15 cellular contexts compared by ENCODE assay signal in genomic region chr13:50422181-50423148, GRCh38.
DNase-seq lines count a peak whose midpoint lies in the region; ATAC-seq and TF ChIP-seq lines count a peak whose summit lies in the region.
"Had no signal": no experiment of that assay in that cellular context is flagged by ENCODE, and none has a peak within 500 bp of the region (broad histone marks: within the 10 kb centered on the region; RNA-seq: fewer than 3 reads in every experiment).

No MANE protein-coding gene starts in this region.

- no peak overlapping the region for H3K4me3 ChIP-seq in OCI-LY1 (ENCODE audit: low read depth, low read length, poor library complexity, severe bottlenecking)
- peak overlapping the region; percentile 17 for H3K4me3 ChIP-seq in skeletal muscle satellite cell (ENCODE audit: low read length)
- no peak overlapping the region for H3K4me3 ChIP-seq in aorta (ENCODE audit: low read length in 2 of 2)
- H3K4me3 ChIP-seq: adrenal gland, MG63 had no signal

- intact Hi-C loops in aorta (cut with DNase I), result no loop called here

- no peaks in the 10 kb centered on the region for H3K27me3 ChIP-seq in OCI-LY1 (ENCODE audit: insufficient read depth, low read length)
- H3K27me3 ChIP-seq in skeletal muscle satellite cell (ENCODE audit: control insufficient read depth, insufficient read depth, low read length), result no peaks in the 10 kb centered on the region
- no peaks in the 10 kb centered on the region for H3K27me3 ChIP-seq in aorta (ENCODE audit: control insufficient read depth in 1 of 2, insufficient read depth in 2 of 2, low read length in 1 of 2)
- H3K27me3 ChIP-seq: adrenal gland, MG63 had no signal

- no peaks in the 10 kb centered on the region for H3K9me3 Mint-ChIP-seq in effector memory CD8-positive, alpha-beta T cell
- no peaks in the 10 kb centered on the region for H3K9me3 Mint-ChIP-seq in activated CD4-positive, alpha-beta memory T cell treated with anti-CD3 and anti-CD28 coated beads, Interleukin-2, amount 10 ng/mL, durations not matched to agents 7 days and 5 days
- H3K9me3 Mint-ChIP-seq: type B pancreatic cell had no signal

- DNase-seq in NCI-H2107 treated with DMSO at 0.1 percent for 48 hours (lab: John Stamatoyannopoulos, UW; ENCODE audit: unreplicated experiment), result peak; percentile 74
- no peak for DNase-seq in NCI-H2107 (lab: John Stamatoyannopoulos, UW)
- peak; percentile 18 to 36 (median 21) for DNase-seq in effector memory CD8-positive, alpha-beta T cell
- no peak for DNase-seq in aorta
- DNase-seq in activated CD4-positive, CD25-positive, alpha-beta regulatory T cell treated with anti-CD3 and anti-CD28 coated beads, Interleukin-2, amount 50 U/mL, for 72 hours, result no peak
- DNase-seq in activated CD4-positive, alpha-beta memory T cell treated with anti-CD3 and anti-CD28 coated beads, Interleukin-2, amount 10 ng/mL, durations not matched to agents 7 days and 5 days, result no peak
- DNase-seq: adrenal gland; MG63; NCI-H2171; retina; stimulated activated CD8-positive, alpha-beta memory T cell treated with anti-CD3 and anti-CD28 coated beads, Interleukin-4, amount 100 ng/mL, for 48 hours had no signal

- peaks cover 35% of the 10 kb centered on the region for H3K4me1 ChIP-seq in OCI-LY1 (ENCODE audit: insufficient read depth, low read length, severe bottlenecking)
- H3K4me1 ChIP-seq in skeletal muscle satellite cell (ENCODE audit: control insufficient read depth, insufficient read depth, low read length), result peaks cover 24% of the 10 kb centered on the region
- peaks cover 0 to 9% of the 10 kb centered on the region in 2 donors for H3K4me1 ChIP-seq in aorta (ENCODE audit: control insufficient read depth in 1 of 2, insufficient read depth in 2 of 2, low read length in 2 of 2)

- H3K27ac ChIP-seq in OCI-LY1 (ENCODE audit: low read depth, low read length, poor library complexity, severe bottlenecking) (peak overlapping the region; percentile 54), aorta (ENCODE audit: low read depth in 1 of 2, low read length in 2 of 2) (peak overlapping the region in 1 of 2 donors; percentile 7)
- H3K27ac ChIP-seq: epithelial cell of prostate had no signal

- H3K27me3 Mint-ChIP-seq in effector memory CD8-positive, alpha-beta T cell, result no peaks in the 10 kb centered on the region
- H3K27me3 Mint-ChIP-seq in activated CD4-positive, alpha-beta memory T cell treated with anti-CD3 and anti-CD28 coated beads, Interleukin-2, amount 10 ng/mL, durations not matched to agents 7 days and 5 days, result no peaks in the 10 kb centered on the region
- H3K27me3 Mint-ChIP-seq: type B pancreatic cell had no signal

- no peaks in the 10 kb centered on the region for H3K79me2 ChIP-seq in OCI-LY1 (ENCODE audit: insufficient read depth, low read length)

- POLR2A ChIA-PET in activated CD4-positive, alpha-beta memory T cell treated with anti-CD3 and anti-CD28 coated beads, Interleukin-2, amount 10 ng/mL, durations not matched to agents 7 days and 5 days (lab: Charles Lee), result no interaction called here

- CTCF ChIA-PET in activated CD4-positive, alpha-beta memory T cell treated with anti-CD3 and anti-CD28 coated beads, Interleukin-2, amount 10 ng/mL, durations not matched to agents 7 days and 5 days (lab: Charles Lee), result interaction anchor here (0.8 kb wide), 1 partner anchor 337 kb away, joined by 3 read pairs; no protein-coding TSS in a partner anchor

- peak; percentile 93 for ATAC-seq in effector memory CD8-positive, alpha-beta T cell (replicated peaks)
- no peak for ATAC-seq in aorta (ENCODE audit: low FRiP score)

- peak overlapping the region; percentile 62; the same call in 1 of the 2 replicates for H2AFZ ChIP-seq in OCI-LY1 (ENCODE audit: low read length)

- H3K4me2 ChIP-seq in OCI-LY1 (ENCODE audit: low read length), result peak overlapping the region; percentile 8; the same call in 1 of the 2 replicates
- H3K4me2 ChIP-seq in skeletal muscle satellite cell (ENCODE audit: low read length), result no peak overlapping the region

- H3K9me2 ChIP-seq in OCI-LY1 (ENCODE audit: low read depth, low read length), result no peaks in the 10 kb centered on the region

- no peaks in the 10 kb centered on the region for H3K36me3 ChIP-seq in OCI-LY1 (ENCODE audit: insufficient read depth, low read length)
- no peaks in the 10 kb centered on the region for H3K36me3 ChIP-seq in skeletal muscle satellite cell (ENCODE audit: insufficient read depth, low read length)
- no peaks in the 10 kb centered on the region for H3K36me3 ChIP-seq in aorta (ENCODE audit: control insufficient read depth in 1 of 2, insufficient read depth in 2 of 2, low read length in 1 of 2)
- H3K36me3 ChIP-seq: adrenal gland, MG63 had no signal

- TF ChIP-seq CTCF in OCI-LY1 (IDR thresholded peaks at IDR 0.05; ENCODE audit: low read length), result no peak

- 68 to 69% methylated on average over 12 of the region's 12 CpGs for WGBS in aorta, 2 donors

- H3K36me3 Mint-ChIP-seq in effector memory CD8-positive, alpha-beta T cell (ENCODE audit: insufficient read depth), result peaks cover 4% of the 10 kb centered on the region
- H3K36me3 Mint-ChIP-seq in activated CD4-positive, alpha-beta memory T cell treated with anti-CD3 and anti-CD28 coated beads, Interleukin-2, amount 10 ng/mL, durations not matched to agents 7 days and 5 days (ENCODE audit: low read depth), result no peaks in the 10 kb centered on the region
- H3K36me3 Mint-ChIP-seq: type B pancreatic cell had no signal

- H4K20me1 ChIP-seq in OCI-LY1 (ENCODE audit: insufficient read depth, low read length), result no peaks in the 10 kb centered on the region

- H3K9me3 ChIP-seq in OCI-LY1 (ENCODE audit: low read length) (no peaks in the 10 kb centered on the region), skeletal muscle satellite cell (replicated peaks; ENCODE audit: low read length) (no peaks in the 10 kb centered on the region), aorta (ENCODE audit: control insufficient read depth, low read length) (no peaks in the 10 kb centered on the region)
- H3K9me3 ChIP-seq: adrenal gland, MG63 had no signal

- no peak overlapping the region for H3K9ac ChIP-seq in OCI-LY1 (ENCODE audit: low read length)
- H3K9ac ChIP-seq in skeletal muscle satellite cell (ENCODE audit: low read depth, low read length), result no peak overlapping the region

- no peaks in the 10 kb centered on the region for H3F3A ChIP-seq in OCI-LY1 (ENCODE audit: insufficient read depth, low read length)

- peak overlapping the region; percentile 48 to 72 for H3K4me3 Mint-ChIP-seq in effector memory CD8-positive, alpha-beta T cell
- H3K4me3 Mint-ChIP-seq in activated CD4-positive, alpha-beta memory T cell treated with anti-CD3 and anti-CD28 coated beads, Interleukin-2, amount 10 ng/mL, durations not matched to agents 7 days and 5 days, result no peak overlapping the region
- H3K4me3 Mint-ChIP-seq: type B pancreatic cell had no signal

- H3K4me1 Mint-ChIP-seq in effector memory CD8-positive, alpha-beta T cell (ENCODE audit: low read depth in 2 of 2), result peaks cover 23 to 43% of the 10 kb centered on the region in 2 donors
- peaks cover 14% of the 10 kb centered on the region for H3K4me1 Mint-ChIP-seq in activated CD4-positive, alpha-beta memory T cell treated with anti-CD3 and anti-CD28 coated beads, Interleukin-2, amount 10 ng/mL, durations not matched to agents 7 days and 5 days

- H3K27ac Mint-ChIP-seq in effector memory CD8-positive, alpha-beta T cell, result peak overlapping the region; percentile 79 to 94
- H3K27ac Mint-ChIP-seq in activated CD4-positive, alpha-beta memory T cell treated with anti-CD3 and anti-CD28 coated beads, Interleukin-2, amount 10 ng/mL, durations not matched to agents 7 days and 5 days, result no peak overlapping the region
- H3K27ac Mint-ChIP-seq: type B pancreatic cell had no signal

Comparison
In these comparisons a context has a peak if more than half of its experiments do, and no peak if none do; other contexts are left out.
1. DNase-seq: peak in NCI-H2107 treated with DMSO at 0.1 percent for 48 hours (single experiment) and effector memory CD8-positive, alpha-beta T cell (3 of 3); none in NCI-H2107 (single experiment), aorta (0 of 2), activated CD4-positive, CD25-positive, alpha-beta regulatory T cell treated with anti-CD3 and anti-CD28 coated beads, Interleukin-2, amount 50 U/mL, for 72 hours (single experiment) and activated CD4-positive, alpha-beta memory T cell treated with anti-CD3 and anti-CD28 coated beads, Interleukin-2, amount 10 ng/mL, durations not matched to agents 7 days and 5 days (single experiment).